3 cellular contexts compared by ENCODE assay signal in the genomic region with DNA sequence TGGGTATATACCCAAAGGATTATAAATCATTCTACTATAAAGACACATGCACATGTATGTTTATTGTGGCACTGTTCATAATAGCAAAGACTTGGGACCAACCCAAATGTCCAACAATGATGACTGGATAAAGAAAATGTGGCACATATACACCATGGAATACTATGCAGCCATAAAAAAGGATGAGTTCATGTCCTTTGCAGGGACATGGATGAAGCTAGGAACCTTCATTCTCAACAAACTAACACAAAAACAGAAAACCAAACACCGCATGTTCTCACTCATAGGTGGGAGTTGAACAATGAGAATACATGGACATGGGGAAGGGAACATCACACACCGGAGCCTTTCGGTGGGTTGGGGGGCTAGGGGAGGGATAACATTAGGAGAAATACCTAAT.
DNase-seq lines count a peak whose midpoint lies in the region; ATAC-seq, FAIRE-seq and TF ChIP-seq lines count a peak whose summit lies in the region.
"Not testable (repeated sequence)": the region's sequence is repeated elsewhere in the genome, so short reads cannot be mapped to it uniquely, and the experiment has no call there.

No MANE protein-coding gene starts in this region.

- intact Hi-C loops in K562 (cut with micrococcal nuclease) = not testable (repeated sequence)

- in situ Hi-C loops in K562 (cut with MboI) = not testable (repeated sequence)

- H3K79me2 ChIP-seq in K562 (ENCODE audit: control insufficient read depth, insufficient read depth, low read length) = not testable (repeated sequence)

- H3K36me3 Mint-ChIP-seq in memory B cell = peaks cover 29% of the 10 kb centered on the region

- not testable (repeated sequence) for FAIRE-seq in K562 (lab: Jason Lieb, UNC)

- not testable (repeated sequence) for H4K20me1 ChIP-seq in K562 (replicated peaks; ENCODE audit: control insufficient read depth, insufficient read depth, low read length)

- not testable (repeated sequence) for H3K4me1 ChIP-seq in HEK293 (ENCODE audit: control insufficient read depth, insufficient read depth, low read length); K562 (replicated peaks in 1 of 2; ENCODE audit: control insufficient read depth in 2 of 2, insufficient read depth in 2 of 2, low read length in 2 of 2)

- peaks cover 14% of the 10 kb centered on the region for H3K4me1 Mint-ChIP-seq in memory B cell

- POLR2A ChIA-PET in HEK293 (lab: Yijun Ruan, JAX); K562 (lab: Yijun Ruan, JAX): not testable (repeated sequence)

- not testable (repeated sequence) for H3K9me3 Mint-ChIP-seq in memory B cell

- CTCF ChIA-PET in HEK293 (lab: Yijun Ruan, JAX) = interaction anchor here (0.8 kb wide), 1 partner anchor 16 kb away, joined by 3 read pairs; no protein-coding TSS in a partner anchor
- CTCF ChIA-PET in K562 (lab: Yijun Ruan, JAX; ENCODE audit: low intra/inter-chr PET ratio) = not testable (repeated sequence)

- not testable (repeated sequence) for H3K27ac ChIP-seq in HEK293 (ENCODE audit: extremely low read depth, low read depth, low read length); K562 (ENCODE audit: extremely low read depth, low read depth, low read length)

- 100% methylated on average over 2 of the region's 3 CpGs for WGBS in K562 (ENCODE audit: insufficient coverage, low coverage, missing lambda C conversion rate)

- peak overlapping the region; percentile 67 for H3K27ac Mint-ChIP-seq in memory B cell

- not testable (repeated sequence) for H3K36me3 ChIP-seq in HEK293 (ENCODE audit: control insufficient read depth in 2 of 2, insufficient read depth in 1 of 2, low read length in 2 of 2)
- peaks cover 74% of the 10 kb centered on the region; the same call in 2 of the 3 replicates for H3K36me3 ChIP-seq in K562 (ENCODE audit: control insufficient read depth, insufficient read depth, low read length)

- H3K9ac ChIP-seq in K562 (ENCODE audit: insufficient read depth in 1 of 2, low read depth in 2 of 2, low read length in 2 of 2) = not testable (repeated sequence)

- not testable (repeated sequence) for H3K9me1 ChIP-seq in K562 (ENCODE audit: control insufficient read depth, insufficient read depth, low read length)

- not testable (repeated sequence) for H3K27me3 Mint-ChIP-seq in memory B cell

- not testable (repeated sequence) for TF ChIP-seq POLR2A in K562 (conservative IDR thresholded peaks at IDR 0.05)

- not testable (repeated sequence) for H3K4me3 ChIP-seq in HEK293 (ENCODE audit: low read depth, low read length); K562

- not testable (repeated sequence) for H3K27me3 ChIP-seq in K562 (ENCODE audit: control insufficient read depth in 2 of 2, insufficient read depth in 2 of 2, low read length in 2 of 2)

- not testable (repeated sequence) for DNase-seq in K562 (ENCODE audit: extremely low read depth in 1 of 4, low spot score in 3 of 4); memory B cell (ENCODE audit: low spot score in 2 of 2)

- not testable (repeated sequence) for H3K9me3 ChIP-seq in HEK293 (ENCODE audit: control insufficient read depth, insufficient read depth, low read depth, low read length); K562 (replicated peaks; ENCODE audit: control insufficient read depth, insufficient read depth, low read depth, low read length)

- not testable (repeated sequence) for H2AFZ ChIP-seq in K562 (ENCODE audit: low read depth, low read length)

- not testable (repeated sequence) for TF ChIP-seq CTCF in HEK293 (tag by site-specific recombination; IDR thresholded peaks at IDR 0.05); K562 (IDR thresholded peaks at IDR 0.05 in 2 of 3, conservative IDR thresholded peaks at IDR 0.05 in 1 of 3; ENCODE audit: insufficient read depth in 2 of 3, low read depth in 1 of 3, low read length in 3 of 3)

- not testable (repeated sequence) for BruUV-seq in K562 (replicated peaks; lab: Mats Ljungman, UMichigan)

- TF ChIP-seq EP300 in K562 (IDR thresholded peaks at IDR 0.05; ENCODE audit: low read length) = not testable (repeated sequence)

- not testable (repeated sequence) for H3K4me3 Mint-ChIP-seq in memory B cell

- not testable (repeated sequence) for TF ChIP-seq RAD21 in K562 (CRISPR knock-in tag; conservative IDR thresholded peaks at IDR 0.05 in 1 of 2, IDR thresholded peaks at IDR 0.05 in 1 of 2)

- H3K4me2 ChIP-seq in K562 (ENCODE audit: insufficient read depth, low read length) = not testable (repeated sequence)

- not testable (repeated sequence) for ATAC-seq in K562; memory B cell (ENCODE audit: low read depth)

TF ChIP-seq in HEK293, 187 proteins besides CTCF, POLR2A, EP300 and RAD21:
- TF ChIP-seq ZNF280D (tag by site-specific recombination; IDR thresholded peaks at IDR 0.05) (0 out of 2 replicates have a peak, but pooled peaks have one; percentile 71), ZNF146 (tag by site-specific recombination; IDR thresholded peaks at IDR 0.05) (peak; percentile 95)
- TF ChIP-seq, protein P1, sequence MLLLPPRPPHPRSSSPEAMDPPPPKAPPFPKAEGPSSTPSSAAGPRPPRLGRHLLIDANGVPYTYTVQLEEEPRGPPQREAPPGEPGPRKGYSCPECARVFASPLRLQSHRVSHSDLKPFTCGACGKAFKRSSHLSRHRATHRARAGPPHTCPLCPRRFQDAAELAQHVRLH (tag by site-specific recombination; IDR thresholded peaks at IDR 0.05) = peak; percentile 48; the same call in 1 of the 2 replicates

TF ChIP-seq in K562, 482 proteins besides CTCF, POLR2A, EP300 and RAD21:
- peak; percentile 85 for TF ChIP-seq ZNF146 (CRISPR knock-in tag; IDR thresholded peaks at IDR 0.05; ENCODE audit: unreplicated experiment)
TF ChIP-seq in K562: peak in this region for 1; not testable (repeated sequence) for 481.
